ENCODE assay signal across 1 cellular context in genomic region chr11:71252782-71253730, GRCh38.
TF ChIP-seq lines count a peak whose summit lies in the region.

No MANE protein-coding gene starts in this region.

TF ChIP-seq in HepG2, 621 proteins besides CTCF, POLR2A, EP300 and RAD21 (continued from another document and continues in another):
- TF ChIP-seq ZNF687 (CRISPR knock-in tag; IDR thresholded peaks at IDR 0.05), result peak; percentile 64
- no peak; the same call in 1 of the 2 replicates for TF ChIP-seq MEIS2 (CRISPR knock-in tag; IDR thresholded peaks at IDR 0.05)
- no peak for TF ChIP-seq TCF12 (IDR thresholded peaks at IDR 0.05)
- TF ChIP-seq TCF12 (CRISPR knock-in tag; IDR thresholded peaks at IDR 0.05), result no peak
- no peak for TF ChIP-seq ZFX (CRISPR knock-in tag; IDR thresholded peaks at IDR 0.05; ENCODE audit: low read depth)
- TF ChIP-seq HNRNPK (IDR thresholded peaks at IDR 0.05; ENCODE audit: low read depth, low read length, poor library complexity, severe bottlenecking), result no peak
- TF ChIP-seq GABPA (IDR thresholded peaks at IDR 0.05; ENCODE audit: low read depth, low read length), result no peak
- 0 out of 2 replicates have a peak, but pooled peaks have one; percentile 31 for TF ChIP-seq GABPA (CRISPR knock-in tag; IDR thresholded peaks at IDR 0.05; ENCODE audit: low read depth)
- no peak for TF ChIP-seq DBP (CRISPR knock-in tag; IDR thresholded peaks at IDR 0.05; ENCODE audit: not compliant biosample characterization)
- TF ChIP-seq NR2F1 (CRISPR knock-in tag; IDR thresholded peaks at IDR 0.05), result peak in 1 of 2 experiments; percentile 13; a peak in 1 of 4 replicates
- 0 out of 2 replicates have a peak, but pooled peaks have one; percentile 50 for TF ChIP-seq SOX13 (IDR thresholded peaks at IDR 0.05)
- TF ChIP-seq SOX13 (CRISPR knock-in tag; conservative IDR thresholded peaks at IDR 0.05 in 1 of 2, IDR thresholded peaks at IDR 0.05 in 1 of 2), result peak in 1 of 2 experiments; percentile 55; a peak in 1 of 4 replicates
- TF ChIP-seq PITX1 (CRISPR knock-in tag; IDR thresholded peaks at IDR 0.05), result 0 out of 2 replicates have a peak, but pooled peaks have one; percentile 67
- TF ChIP-seq ZNF563 (CRISPR knock-in tag; IDR thresholded peaks at IDR 0.05), result no peak
- TF ChIP-seq TIGD3 (CRISPR knock-in tag; IDR thresholded peaks at IDR 0.05; ENCODE audit: borderline replicate concordance), result no peak
- no peak for TF ChIP-seq HIC2 (CRISPR knock-in tag; IDR thresholded peaks at IDR 0.05; ENCODE audit: low read depth)
- no peak for TF ChIP-seq ZNF720 (CRISPR knock-in tag; IDR thresholded peaks at IDR 0.05)
- TF ChIP-seq THAP9 (CRISPR knock-in tag; IDR thresholded peaks at IDR 0.05; ENCODE audit: borderline replicate concordance), result 0 out of 2 replicates have a peak, but pooled peaks have one; percentile 33
- no peak for TF ChIP-seq KMT2A (CRISPR knock-in tag; IDR thresholded peaks at IDR 0.05)
- no peak for TF ChIP-seq ZNF549 (CRISPR knock-in tag; IDR thresholded peaks at IDR 0.05)
- TF ChIP-seq MEIS1 (CRISPR knock-in tag; IDR thresholded peaks at IDR 0.05; ENCODE audit: borderline replicate concordance), result no peak
- TF ChIP-seq GMEB1 (CRISPR knock-in tag; IDR thresholded peaks at IDR 0.05; ENCODE audit: borderline replicate concordance), result no peak
- no peak for TF ChIP-seq NR1H2 (CRISPR knock-in tag; IDR thresholded peaks at IDR 0.05; ENCODE audit: borderline replicate concordance, low read depth)
- no peak for TF ChIP-seq ZUFSP (CRISPR knock-in tag; IDR thresholded peaks at IDR 0.05; ENCODE audit: borderline replicate concordance)
- no peak for TF ChIP-seq SRF (IDR thresholded peaks at IDR 0.05; ENCODE audit: low read depth, low read length)
- TF ChIP-seq HOXA9 (CRISPR knock-in tag; IDR thresholded peaks at IDR 0.05; ENCODE audit: borderline replicate concordance), result no peak
- 0 out of 2 replicates have a peak, but pooled peaks have one; percentile 26 for TF ChIP-seq FIP1L1 (IDR thresholded peaks at IDR 0.05; ENCODE audit: borderline replicate concordance, insufficient read depth, low read depth, low read length)
- TF ChIP-seq ZNF775 (CRISPR knock-in tag; IDR thresholded peaks at IDR 0.05; ENCODE audit: borderline replicate concordance), result no peak
- TF ChIP-seq ZMYM2 (CRISPR knock-in tag; IDR thresholded peaks at IDR 0.05), result 0 out of 2 replicates have a peak, but pooled peaks have one; percentile 27
- TF ChIP-seq ZFP41 (CRISPR knock-in tag; IDR thresholded peaks at IDR 0.05; ENCODE audit: borderline replicate concordance), result no peak
- 0 out of 2 replicates have a peak, but pooled peaks have one; percentile 30 for TF ChIP-seq ZSCAN5A (CRISPR knock-in tag; IDR thresholded peaks at IDR 0.05; ENCODE audit: borderline replicate concordance)
- no peak for TF ChIP-seq IRF9 (CRISPR knock-in tag; IDR thresholded peaks at IDR 0.05; ENCODE audit: borderline replicate concordance)
- no peak for TF ChIP-seq ZMYM4 (CRISPR knock-in tag; IDR thresholded peaks at IDR 0.05)
- TF ChIP-seq NCOR1 (IDR thresholded peaks at IDR 0.05; ENCODE audit: borderline replicate concordance, low read length), result peak; percentile 81
- TF ChIP-seq AGO1 (IDR thresholded peaks at IDR 0.05; ENCODE audit: low read depth, low read length, poor library complexity, severe bottlenecking), result no peak
- TF ChIP-seq ZNF503 (CRISPR knock-in tag; IDR thresholded peaks at IDR 0.05), result peak; percentile 68
- no peak for TF ChIP-seq ZNF296 (CRISPR knock-in tag; conservative IDR thresholded peaks at IDR 0.05)
